4 cellular contexts compared by ENCODE assay signal in genomic region chr6:52825900-52826459, GRCh38. TPM values are rescaled to one million over a fixed set of nuclear protein-coding genes. Genes with fewer than 3 reads are reported as not detected.
"Had no signal": no experiment of that assay in that cellular context is flagged by ENCODE, and none has a peak within 500 bp of the region (broad histone marks: within the 10 kb centered on the region; RNA-seq: fewer than 3 reads in every experiment).

No MANE protein-coding gene starts in this region.

RNA-seq across cellular contexts. Expression of gene GSTA5, which starts 14.6 kb away (rescaled TPM):
- total RNA-seq: LHCN-M2, M059J, MCF 10A, NCI-H460 had no signal

RNA-seq across cellular contexts. Expression of gene GSTA1, which starts 22.4 kb away (rescaled TPM):
- total RNA-seq: LHCN-M2, MCF 10A, NCI-H460 had no signal
